ENCODE assay signal across 8 cellular contexts in the genomic region with DNA sequence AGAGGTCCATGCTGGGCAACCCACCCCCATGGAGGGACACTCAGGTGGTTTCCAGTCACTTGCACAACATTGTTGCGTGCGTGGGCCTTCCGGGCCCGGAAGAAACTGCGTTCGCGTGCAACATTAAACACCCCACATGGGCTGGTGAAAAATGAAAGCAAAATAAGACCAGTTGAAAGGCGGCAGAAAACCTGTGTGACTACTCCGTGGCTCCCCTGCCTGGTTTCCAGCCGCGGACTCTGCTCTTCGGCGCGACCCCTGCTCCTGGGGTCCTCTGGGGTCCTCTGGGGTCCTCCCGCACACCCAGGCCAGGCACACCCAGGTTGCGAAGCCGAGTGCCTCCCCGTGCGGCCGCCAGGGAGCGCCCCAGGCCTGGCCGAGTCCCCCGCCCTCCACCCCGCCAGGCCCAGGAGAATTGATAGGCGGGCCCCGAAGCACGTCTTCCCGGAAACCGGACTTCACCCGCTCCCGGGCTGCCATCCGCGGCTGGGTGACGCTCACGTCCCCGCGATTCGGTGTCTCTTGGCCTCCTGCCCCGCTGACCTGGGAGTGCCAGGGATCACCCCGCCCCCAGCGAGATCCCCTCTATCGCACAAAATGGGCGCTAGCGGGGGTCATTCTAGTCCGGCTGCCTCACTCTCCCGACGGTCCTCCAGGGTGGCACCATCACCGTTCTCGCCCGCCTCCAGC. TPM values are rescaled to one million over a fixed set of nuclear protein-coding genes. Genes with fewer than 3 reads are reported as not detected.
A peak's percentile ranks its signal among the peaks of the same experiment; 100 is the strongest.
DNase-seq lines count a peak whose midpoint lies in the region; ATAC-seq and TF ChIP-seq lines count a peak whose summit lies in the region.

No MANE protein-coding gene starts in this region.

- no peaks in the 10 kb centered on the region for H3K36me3 ChIP-seq in urinary bladder (ENCODE audit: insufficient read depth)

- H3K9me3 Mint-ChIP-seq in progenitor cell of endocrine pancreas (ENCODE audit: low read depth), result no peaks in the 10 kb centered on the region

- TF ChIP-seq CTCF in GM12872 (IDR thresholded peaks at IDR 0.05; ENCODE audit: insufficient read depth, low read depth, low read length), result peak; percentile 66
- peak; percentile 67 for TF ChIP-seq CTCF in progenitor cell of endocrine pancreas (IDR thresholded peaks at IDR 0.05; ENCODE audit: unreplicated experiment)

- no peaks in the 10 kb centered on the region for H3K4me1 ChIP-seq in urinary bladder (ENCODE audit: insufficient read depth)

- H3K36me3 Mint-ChIP-seq in progenitor cell of endocrine pancreas (ENCODE audit: insufficient read depth), result peaks cover 3% of the 10 kb centered on the region

- peak; percentile 69 for ATAC-seq in HG02623 (IDR thresholded peaks at IDR 0.05; ENCODE audit: unreplicated experiment)

- DNase-seq in NCI-H345 (lab: John Stamatoyannopoulos, UW), result peak; percentile 2
- DNase-seq in activated T-cell treated with anti-CD3 and anti-CD28 coated beads for 48 hours (ENCODE audit: low read depth), result peak; percentile 78
- DNase-seq in fibroblast of the conjunctiva (ENCODE audit: low read depth), result peak; percentile 24
- peak; percentile 29 for DNase-seq in progenitor cell of endocrine pancreas (ENCODE audit: low spot score, unreplicated experiment)
- DNase-seq in NK-92 (lab: John Stamatoyannopoulos, UW; ENCODE audit: unreplicated experiment), result no peak

- peak overlapping the region; percentile 74 for H3K4me3 Mint-ChIP-seq in progenitor cell of endocrine pancreas (ENCODE audit: low read depth)

- H3K27ac Mint-ChIP-seq in progenitor cell of endocrine pancreas, result peak overlapping the region; percentile 89

- peaks cover 3% of the 10 kb centered on the region for H3K4me1 Mint-ChIP-seq in progenitor cell of endocrine pancreas (ENCODE audit: low read depth)

- WGBS in urinary bladder, result 49% methylated on average over 50 of the region's 50 CpGs

- peaks cover 6% of the 10 kb centered on the region for H3K27me3 Mint-ChIP-seq in progenitor cell of endocrine pancreas

- no peak overlapping the region for H3K27ac ChIP-seq in urinary bladder (ENCODE audit: low read depth)

- peak overlapping the region; percentile 33 for H3K4me3 ChIP-seq in urinary bladder (ENCODE audit: low read depth, low read length)

RNA-seq across cellular contexts. Expression of a gene that starts 1.9 kb away (rescaled TPM):
- total RNA-seq in progenitor cell of endocrine pancreas, result 0.11 and 0.12 TPM in 2 replicates
- total RNA-seq in urinary bladder, result 0.16 TPM
- polyA plus RNA-seq in urinary bladder, result not detected
